1 cellular context compared by ENCODE assay signal in the genomic region with DNA sequence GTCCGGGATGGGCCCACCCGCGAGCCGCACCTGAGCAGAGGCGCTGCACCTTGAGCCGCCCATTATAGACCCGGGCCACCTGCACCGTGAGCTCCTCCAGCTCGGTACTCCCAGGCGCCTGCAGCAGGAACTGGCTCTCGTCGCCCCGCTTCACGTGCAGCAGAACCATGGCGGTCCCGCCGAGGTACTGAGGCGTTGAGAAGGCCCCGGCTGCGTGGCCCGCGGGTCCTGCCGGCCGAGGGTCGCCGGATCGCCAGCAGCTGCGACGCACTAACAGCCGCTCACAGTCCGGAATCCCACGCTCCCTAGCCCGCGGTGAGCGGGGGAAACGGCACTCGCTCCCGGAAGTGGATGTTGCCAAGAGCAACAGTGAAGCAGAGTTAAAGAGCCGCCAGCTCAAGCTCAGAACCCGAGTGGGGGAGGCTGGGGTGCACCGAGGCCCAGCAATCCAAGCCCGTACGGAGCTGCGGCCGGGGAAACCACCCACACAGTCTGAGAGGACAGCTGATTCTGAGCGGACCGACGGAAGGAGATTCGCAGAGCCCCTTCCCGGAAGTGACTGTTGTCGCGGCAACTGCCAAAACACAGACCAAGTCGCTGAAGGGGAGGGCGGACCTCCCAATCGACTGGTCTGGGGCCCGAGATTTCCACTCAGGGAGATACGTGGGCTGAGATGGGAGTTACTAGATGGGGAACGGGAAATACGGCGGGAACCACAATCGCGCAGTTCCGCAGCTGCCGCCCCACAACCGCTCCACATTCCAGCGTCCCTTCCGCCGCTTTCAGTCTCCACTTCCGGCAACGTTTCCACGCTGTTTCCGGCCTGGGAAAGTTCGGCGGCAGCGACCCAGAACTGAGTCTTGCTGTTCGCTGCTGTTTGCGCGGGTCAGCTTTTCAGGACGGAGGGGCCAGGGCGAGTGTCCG.
TF ChIP-seq lines count a peak whose summit lies in the region.

A gene with protein sequence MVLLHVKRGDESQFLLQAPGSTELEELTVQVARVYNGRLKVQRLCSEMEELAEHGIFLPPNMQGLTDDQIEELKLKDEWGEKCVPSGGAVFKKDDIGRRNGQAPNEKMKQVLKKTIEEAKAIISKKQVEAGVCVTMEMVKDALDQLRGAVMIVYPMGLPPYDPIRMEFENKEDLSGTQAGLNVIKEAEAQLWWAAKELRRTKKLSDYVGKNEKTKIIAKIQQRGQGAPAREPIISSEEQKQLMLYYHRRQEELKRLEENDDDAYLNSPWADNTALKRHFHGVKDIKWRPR (minus strand): TSS at position 303 of the 924 bp plus-strand sequence. CDS start 134 bp downstream, at position 169.

TF ChIP-seq in HepG2, 621 proteins besides CTCF, POLR2A, EP300 and RAD21 (continued from another document and continues in another):
- TF ChIP-seq, protein P1, sequence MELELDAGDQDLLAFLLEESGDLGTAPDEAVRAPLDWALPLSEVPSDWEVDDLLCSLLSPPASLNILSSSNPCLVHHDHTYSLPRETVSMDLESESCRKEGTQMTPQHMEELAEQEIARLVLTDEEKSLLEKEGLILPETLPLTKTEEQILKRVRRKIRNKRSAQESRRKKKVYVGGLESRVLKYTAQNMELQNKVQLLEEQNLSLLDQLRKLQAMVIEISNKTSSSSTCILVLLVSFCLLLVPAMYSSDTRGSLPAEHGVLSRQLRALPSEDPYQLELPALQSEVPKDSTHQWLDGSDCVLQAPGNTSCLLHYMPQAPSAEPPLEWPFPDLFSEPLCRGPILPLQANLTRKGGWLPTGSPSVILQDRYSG (CRISPR knock-in tag; IDR thresholded peaks at IDR 0.05): no peak
- TF ChIP-seq NRL (CRISPR knock-in tag; IDR thresholded peaks at IDR 0.05; ENCODE audit: borderline replicate concordance): peak; percentile 17; the same call in 1 of the 2 replicates
- 0 out of 2 replicates have a peak, but pooled peaks have one; percentile 85 for TF ChIP-seq HOXA7 (CRISPR knock-in tag; IDR thresholded peaks at IDR 0.05)
- no peak for TF ChIP-seq EZH2 (conservative IDR thresholded peaks at IDR 0.05; ENCODE audit: low read depth, low read length)
- no peak for TF ChIP-seq ZNF292 (CRISPR knock-in tag; IDR thresholded peaks at IDR 0.05; ENCODE audit: borderline replicate concordance, low read depth)
- TF ChIP-seq ZSCAN12 (CRISPR knock-in tag; IDR thresholded peaks at IDR 0.05): no peak
- no peak for TF ChIP-seq GPN1 (CRISPR knock-in tag; IDR thresholded peaks at IDR 0.05; ENCODE audit: borderline replicate concordance)
- TF ChIP-seq ZNF18 (CRISPR knock-in tag; IDR thresholded peaks at IDR 0.05; ENCODE audit: insufficient replicate concordance): no peak
- peak; percentile 97 for TF ChIP-seq RFX1 (IDR thresholded peaks at IDR 0.05)
- TF ChIP-seq ZNF773 (CRISPR knock-in tag; IDR thresholded peaks at IDR 0.05; ENCODE audit: borderline replicate concordance): peak; percentile 76; the same call in 1 of the 2 replicates
- TF ChIP-seq, protein P2, sequence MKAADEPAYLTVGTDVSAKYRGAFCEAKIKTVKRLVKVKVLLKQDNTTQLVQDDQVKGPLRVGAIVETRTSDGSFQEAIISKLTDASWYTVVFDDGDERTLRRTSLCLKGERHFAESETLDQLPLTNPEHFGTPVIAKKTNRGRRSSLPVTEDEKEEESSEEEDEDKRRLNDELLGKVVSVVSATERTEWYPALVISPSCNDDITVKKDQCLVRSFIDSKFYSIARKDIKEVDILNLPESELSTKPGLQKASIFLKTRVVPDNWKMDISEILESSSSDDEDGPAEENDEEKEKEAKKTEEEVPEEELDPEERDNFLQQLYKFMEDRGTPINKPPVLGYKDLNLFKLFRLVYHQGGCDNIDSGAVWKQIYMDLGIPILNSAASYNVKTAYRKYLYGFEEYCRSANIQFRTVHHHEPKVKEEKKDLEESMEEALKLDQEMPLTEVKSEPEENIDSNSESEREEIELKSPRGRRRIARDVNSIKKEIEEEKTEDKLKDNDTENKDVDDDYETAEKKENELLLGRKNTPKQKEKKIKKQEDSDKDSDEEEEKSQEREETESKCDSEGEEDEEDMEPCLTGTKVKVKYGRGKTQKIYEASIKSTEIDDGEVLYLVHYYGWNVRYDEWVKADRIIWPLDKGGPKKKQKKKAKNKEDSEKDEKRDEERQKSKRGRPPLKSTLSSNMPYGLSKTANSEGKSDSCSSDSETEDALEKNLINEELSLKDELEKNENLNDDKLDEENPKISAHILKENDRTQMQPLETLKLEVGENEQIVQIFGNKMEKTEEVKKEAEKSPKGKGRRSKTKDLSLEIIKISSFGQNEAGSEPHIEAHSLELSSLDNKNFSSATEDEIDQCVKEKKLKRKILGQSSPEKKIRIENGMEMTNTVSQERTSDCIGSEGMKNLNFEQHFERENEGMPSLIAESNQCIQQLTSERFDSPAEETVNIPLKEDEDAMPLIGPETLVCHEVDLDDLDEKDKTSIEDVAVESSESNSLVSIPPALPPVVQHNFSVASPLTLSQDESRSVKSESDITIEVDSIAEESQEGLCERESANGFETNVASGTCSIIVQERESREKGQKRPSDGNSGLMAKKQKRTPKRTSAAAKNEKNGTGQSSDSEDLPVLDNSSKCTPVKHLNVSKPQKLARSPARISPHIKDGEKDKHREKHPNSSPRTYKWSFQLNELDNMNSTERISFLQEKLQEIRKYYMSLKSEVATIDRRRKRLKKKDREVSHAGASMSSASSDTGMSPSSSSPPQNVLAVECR (CRISPR knock-in tag; IDR thresholded peaks at IDR 0.05; ENCODE audit: borderline replicate concordance): peak; percentile 99
- TF ChIP-seq YY1 (IDR thresholded peaks at IDR 0.05; ENCODE audit: insufficient read depth, insufficient replicate concordance, low read depth, low read length): no peak
- TF ChIP-seq CHD4 (IDR thresholded peaks at IDR 0.05; ENCODE audit: borderline replicate concordance, low read length): no peak
- TF ChIP-seq ZBTB21 (CRISPR knock-in tag; IDR thresholded peaks at IDR 0.05): no peak; the same call in 1 of the 2 replicates
- TF ChIP-seq MYNN (CRISPR knock-in tag; IDR thresholded peaks at IDR 0.05; ENCODE audit: low read depth): peak; percentile 59; the same call in 1 of the 2 replicates
- no peak for TF ChIP-seq HMGA1 (CRISPR knock-in tag; conservative IDR thresholded peaks at IDR 0.05)
- TF ChIP-seq FOXO4 (CRISPR knock-in tag; conservative IDR thresholded peaks at IDR 0.05): no peak
- TF ChIP-seq ZNF597 (CRISPR knock-in tag; IDR thresholded peaks at IDR 0.05): no peak
- TF ChIP-seq ZNF839 (CRISPR knock-in tag; IDR thresholded peaks at IDR 0.05; ENCODE audit: borderline replicate concordance): no peak
- TF ChIP-seq ZNF557 (CRISPR knock-in tag; IDR thresholded peaks at IDR 0.05): no peak; the same call in none of the 2 replicates
- no peak; the same call in 1 of the 2 replicates for TF ChIP-seq BRD4 (CRISPR knock-in tag; IDR thresholded peaks at IDR 0.05)
- TF ChIP-seq ZNF501 (CRISPR knock-in tag; IDR thresholded peaks at IDR 0.05): peak; percentile 79
- TF ChIP-seq, protein P3, sequence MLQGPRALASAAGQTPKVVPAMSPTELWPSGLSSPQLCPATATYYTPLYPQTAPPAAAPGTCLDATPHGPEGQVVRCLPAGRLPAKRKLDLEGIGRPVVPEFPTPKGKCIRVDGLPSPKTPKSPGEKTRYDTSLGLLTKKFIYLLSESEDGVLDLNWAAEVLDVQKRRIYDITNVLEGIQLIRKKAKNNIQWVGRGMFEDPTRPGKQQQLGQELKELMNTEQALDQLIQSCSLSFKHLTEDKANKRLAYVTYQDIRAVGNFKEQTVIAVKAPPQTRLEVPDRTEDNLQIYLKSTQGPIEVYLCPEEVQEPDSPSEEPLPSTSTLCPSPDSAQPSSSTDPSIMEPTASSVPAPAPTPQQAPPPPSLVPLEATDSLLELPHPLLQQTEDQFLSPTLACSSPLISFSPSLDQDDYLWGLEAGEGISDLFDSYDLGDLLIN (CRISPR knock-in tag; IDR thresholded peaks at IDR 0.05; ENCODE audit: borderline replicate concordance): no peak
- TF ChIP-seq, protein P4, sequence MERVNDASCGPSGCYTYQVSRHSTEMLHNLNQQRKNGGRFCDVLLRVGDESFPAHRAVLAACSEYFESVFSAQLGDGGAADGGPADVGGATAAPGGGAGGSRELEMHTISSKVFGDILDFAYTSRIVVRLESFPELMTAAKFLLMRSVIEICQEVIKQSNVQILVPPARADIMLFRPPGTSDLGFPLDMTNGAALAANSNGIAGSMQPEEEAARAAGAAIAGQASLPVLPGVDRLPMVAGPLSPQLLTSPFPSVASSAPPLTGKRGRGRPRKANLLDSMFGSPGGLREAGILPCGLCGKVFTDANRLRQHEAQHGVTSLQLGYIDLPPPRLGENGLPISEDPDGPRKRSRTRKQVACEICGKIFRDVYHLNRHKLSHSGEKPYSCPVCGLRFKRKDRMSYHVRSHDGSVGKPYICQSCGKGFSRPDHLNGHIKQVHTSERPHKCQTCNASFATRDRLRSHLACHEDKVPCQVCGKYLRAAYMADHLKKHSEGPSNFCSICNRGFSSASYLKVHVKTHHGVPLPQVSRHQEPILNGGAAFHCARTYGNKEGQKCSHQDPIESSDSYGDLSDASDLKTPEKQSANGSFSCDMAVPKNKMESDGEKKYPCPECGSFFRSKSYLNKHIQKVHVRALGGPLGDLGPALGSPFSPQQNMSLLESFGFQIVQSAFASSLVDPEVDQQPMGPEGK (CRISPR knock-in tag; IDR thresholded peaks at IDR 0.05): peak; percentile 68; the same call in 1 of the 2 replicates
- no peak for TF ChIP-seq TRAFD1 (CRISPR knock-in tag; IDR thresholded peaks at IDR 0.05; ENCODE audit: borderline replicate concordance)
- no peak for TF ChIP-seq JUN (CRISPR knock-in tag; IDR thresholded peaks at IDR 0.05)
- no peak for TF ChIP-seq ATF1 (CRISPR knock-in tag; IDR thresholded peaks at IDR 0.05)
- no peak for TF ChIP-seq FOXP1 (IDR thresholded peaks at IDR 0.05)
- peak; percentile 19; the same call in 1 of the 2 replicates for TF ChIP-seq FOXP1 (CRISPR knock-in tag; IDR thresholded peaks at IDR 0.05)
- TF ChIP-seq LRRFIP1 (CRISPR knock-in tag; conservative IDR thresholded peaks at IDR 0.05): 0 out of 2 replicates have a peak, but pooled peaks have one; percentile 12
- TF ChIP-seq GFI1 (CRISPR knock-in tag; IDR thresholded peaks at IDR 0.05; ENCODE audit: borderline replicate concordance): peak; percentile 68; the same call in 1 of the 2 replicates
- no peak for TF ChIP-seq CCAR2 (optimal IDR thresholded peaks at IDR 0.05; ENCODE audit: low read depth, low read length)
- TF ChIP-seq NR3C1 (CRISPR knock-in tag; IDR thresholded peaks at IDR 0.05): no peak
- TF ChIP-seq NFRKB (IDR thresholded peaks at IDR 0.05): no peak
